In the genomic region with DNA sequence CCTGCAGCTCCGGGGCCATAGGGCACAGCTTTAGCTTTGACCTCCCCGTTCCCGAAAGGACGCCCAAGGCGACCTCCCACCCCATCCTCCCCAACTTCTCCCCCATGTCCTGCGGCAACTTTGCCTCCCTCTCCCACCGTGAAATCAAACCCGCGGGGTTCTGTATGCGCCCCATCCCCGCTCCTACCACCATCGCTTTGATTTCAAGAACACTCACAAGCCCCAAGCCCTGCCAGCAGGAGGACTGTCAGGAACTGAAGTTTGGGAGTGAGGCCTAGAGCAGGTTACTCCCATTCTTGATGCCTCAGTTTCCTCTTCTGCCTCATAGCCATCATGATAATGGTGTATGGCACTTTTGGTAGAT, we compare ENCODE assay signal across 1 cellular context.
TF ChIP-seq lines count a peak whose summit lies in the region.

No MANE protein-coding gene starts in this region.

TF ChIP-seq in IMR-90, 13 proteins besides CTCF, POLR2A, EP300 and RAD21:
- TF ChIP-seq MAFK (IDR thresholded peaks at IDR 0.05; ENCODE audit: low read depth, low read length) = no peak
- TF ChIP-seq BHLHE40 (IDR thresholded peaks at IDR 0.05; ENCODE audit: low read depth, low read length) = no peak
- no peak for TF ChIP-seq CEBPB (IDR thresholded peaks at IDR 0.05; ENCODE audit: low read depth, low read length)
- TF ChIP-seq SMC3 (IDR thresholded peaks at IDR 0.05; ENCODE audit: low read depth, low read length) = no peak
- no peak for TF ChIP-seq RCOR1 (IDR thresholded peaks at IDR 0.05; ENCODE audit: insufficient replicate concordance, low read length)
